19 cellular contexts compared by ENCODE assay signal in the genomic region with DNA sequence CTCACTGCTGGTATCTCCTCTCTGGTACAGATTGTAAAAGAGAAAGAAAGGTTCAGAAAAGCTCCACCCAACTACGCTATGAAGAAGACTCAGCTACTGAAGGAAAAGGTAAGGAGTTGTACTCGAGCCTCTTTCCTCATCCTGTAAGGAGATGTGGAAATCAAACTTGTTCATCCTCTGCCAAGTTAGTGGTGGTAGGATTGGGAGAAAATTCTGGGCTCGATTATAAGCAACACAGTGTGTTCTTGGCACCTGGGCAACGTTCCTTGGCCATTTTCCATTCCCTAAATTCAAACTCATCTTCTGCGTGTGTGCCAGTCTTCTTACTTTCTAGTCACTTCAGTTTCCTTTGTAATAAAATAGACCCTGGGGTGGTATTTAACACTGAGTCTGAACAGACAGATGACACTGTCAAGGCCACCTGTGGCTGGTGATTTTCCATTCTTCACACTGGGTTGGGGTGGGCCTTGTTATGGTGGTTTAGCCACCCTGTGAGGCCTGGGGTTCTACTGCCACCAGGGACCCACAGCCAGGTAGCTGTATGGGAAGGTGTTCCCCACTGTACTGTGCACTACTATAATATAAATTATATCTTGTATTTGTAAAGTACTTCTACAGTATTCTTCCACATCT. TPM values are rescaled to one million over a fixed set of nuclear protein-coding genes. Genes with fewer than 3 reads are reported as not detected.
DNase-seq lines count a peak whose midpoint lies in the region; ATAC-seq, FAIRE-seq and TF ChIP-seq lines count a peak whose summit lies in the region.
"Had no signal": no experiment of that assay in that cellular context is flagged by ENCODE, and none has a peak within 500 bp of the region (broad histone marks: within the 10 kb centered on the region; RNA-seq: fewer than 3 reads in every experiment).

No MANE protein-coding gene starts in this region.

- intact Hi-C loops in heart left ventricle (cut with DNase I): loop anchor here in 1 of 10 donors (10.0 kb wide), 1 partner anchor 338 kb away; no protein-coding TSS in a partner anchor
- intact Hi-C loops in Right ventricle myocardium superior (cut with DNase I): no loop called here

- DNase-seq in heart left ventricle (no peak), Right ventricle myocardium superior (no peak), adipocyte (ENCODE audit: low read depth) (peak; percentile 10), fibroblast of the aortic adventitia (ENCODE audit: low read depth) (peak; percentile 28), frontal cortex (ENCODE audit: low spot score in 2 of 2) (no peak), NOMO-1 (lab: John Stamatoyannopoulos, UW; ENCODE audit: unreplicated experiment in 2 of 2) (no peak)
- no peak for DNase-seq in stimulated activated effector memory CD8-positive, alpha-beta T cell treated with anti-CD3 and anti-CD28 coated beads, Interleukin-12 subunit alpha, Interleukin-12 subunit beta, amount 100 ng/mL, for 72 hours (ENCODE audit: low spot score in 2 of 2)
- DNase-seq: activated CD4-positive, alpha-beta T cell treated with anti-CD3 and anti-CD28 coated beads for 4 hours; activated CD8-positive, alpha-beta memory T cell treated with anti-CD3 and anti-CD28 coated beads, Interleukin-2, amount 50 U/mL, for 48 hours; activated naive CD4-positive, alpha-beta T cell; midbrain; NCI-H1694 treated with DMSO at 0.1 percent for 48 hours had no signal

- peaks cover 5% of the 10 kb centered on the region for H3K4me1 Mint-ChIP-seq in stimulated activated effector memory CD8-positive, alpha-beta T cell treated with anti-CD3 and anti-CD28 coated beads, Interleukin-12 subunit alpha, Interleukin-12 subunit beta, amount 100 ng/mL, for 72 hours
- H3K4me1 Mint-ChIP-seq: neural progenitor cell had no signal

- no peak overlapping the region for H3K9ac ChIP-seq in adipocyte (ENCODE audit: low read length)
- H3K9ac ChIP-seq: neural progenitor cell had no signal

- no peak for FAIRE-seq in frontal cortex (lab: Jason Lieb, UNC)
- FAIRE-seq: GM18507, urothelium cell line had no signal

- TF ChIP-seq CTCF in heart left ventricle (IDR thresholded peaks at IDR 0.05) (no peak), fibroblast of the aortic adventitia (IDR thresholded peaks at IDR 0.05; ENCODE audit: insufficient read depth, low read length) (no peak)

- H3K4me3 ChIP-seq in heart left ventricle (no peak overlapping the region), adipocyte (ENCODE audit: low read length) (no peak overlapping the region), fibroblast of the aortic adventitia (ENCODE audit: low read depth, low read length) (no peak overlapping the region)
- H3K4me3 ChIP-seq: neural progenitor cell, Peyer's patch had no signal

- no peaks in the 10 kb centered on the region for H3K9me3 ChIP-seq in heart left ventricle
- H3K9me3 ChIP-seq in adipocyte (ENCODE audit: control insufficient read depth, low read length): no peaks in the 10 kb centered on the region
- H3K9me3 ChIP-seq: Peyer's patch had no signal

- no peaks in the 10 kb centered on the region for H3K9me3 Mint-ChIP-seq in stimulated activated effector memory CD8-positive, alpha-beta T cell treated with anti-CD3 and anti-CD28 coated beads, Interleukin-12 subunit alpha, Interleukin-12 subunit beta, amount 100 ng/mL, for 72 hours
- H3K9me3 Mint-ChIP-seq: neural progenitor cell had no signal

- 75 to 88% (median 82%) methylated on average over 5 of the region's 5 CpGs for WGBS in heart left ventricle, 4 donors

- H3K27ac ChIP-seq in heart left ventricle: peak overlapping the region in 8 of 12 donors; percentile 5 to 69 (median 36)
- H3K27ac ChIP-seq: neural progenitor cell, Peyer's patch had no signal

- H3K27ac Mint-ChIP-seq in stimulated activated effector memory CD8-positive, alpha-beta T cell treated with anti-CD3 and anti-CD28 coated beads, Interleukin-12 subunit alpha, Interleukin-12 subunit beta, amount 100 ng/mL, for 72 hours: peak overlapping the region; percentile 36
- H3K27ac Mint-ChIP-seq: neural progenitor cell had no signal

- no peaks in the 10 kb centered on the region for H3K27me3 ChIP-seq in heart left ventricle
- H3K27me3 ChIP-seq in adipocyte (replicated peaks; ENCODE audit: control insufficient read depth, insufficient read depth, low read length): no peaks in the 10 kb centered on the region
- H3K27me3 ChIP-seq: brain microvascular endothelial cell, neural progenitor cell, Peyer's patch had no signal

- H3K4me3 Mint-ChIP-seq in stimulated activated effector memory CD8-positive, alpha-beta T cell treated with anti-CD3 and anti-CD28 coated beads, Interleukin-12 subunit alpha, Interleukin-12 subunit beta, amount 100 ng/mL, for 72 hours: no peak overlapping the region
- H3K4me3 Mint-ChIP-seq: neural progenitor cell had no signal

- H3K4me1 ChIP-seq in heart left ventricle (peaks cover 0 to 9% (median 0%) of the 10 kb centered on the region in 12 donors), adipocyte (ENCODE audit: control insufficient read depth, insufficient read depth, low read length) (peaks cover 20% of the 10 kb centered on the region)
- H3K4me1 ChIP-seq: neural progenitor cell had no signal

- H3K36me3 ChIP-seq in heart left ventricle: peaks cover 8 to 100% (median 98%) of the 10 kb centered on the region in 9 donors
- peaks cover 85% of the 10 kb centered on the region for H3K36me3 ChIP-seq in adipocyte (ENCODE audit: control insufficient read depth, insufficient read depth, low read length, severe bottlenecking)

- ATAC-seq in heart left ventricle (peak in 1 of 4 donors; percentile 5), Right ventricle myocardium superior (ENCODE audit: poor library complexity) (no peak), GM18517 (IDR thresholded peaks at IDR 0.05; ENCODE audit: unreplicated experiment) (no peak)
- no peak for ATAC-seq in stimulated activated effector memory CD8-positive, alpha-beta T cell treated with anti-CD3 and anti-CD28 coated beads, Interleukin-12 subunit alpha, Interleukin-12 subunit beta, amount 100 ng/mL, for 72 hours
- ATAC-seq: SK-N-SH treated with all-trans-retinoic acid at 6 μM for 48 hours had no signal

- TF ChIP-seq POLR2A in heart left ventricle (IDR thresholded peaks at IDR 0.05): no peak

- H3K36me3 Mint-ChIP-seq in stimulated activated effector memory CD8-positive, alpha-beta T cell treated with anti-CD3 and anti-CD28 coated beads, Interleukin-12 subunit alpha, Interleukin-12 subunit beta, amount 100 ng/mL, for 72 hours: peaks cover 98% of the 10 kb centered on the region

RNA-seq across cellular contexts. Expression of a gene that starts 17.1 kb away (rescaled TPM):
- total RNA-seq in heart left ventricle (10 to 100 TPM in 1 of 9 donors, 1 to 10 TPM in 6, under 1 TPM in 2; 0.80 to 12.5 (median 1.8) TPM), Right ventricle myocardium superior (2.6 TPM), fibroblast of the aortic adventitia (ENCODE audit: low replicate concordance) (1.4 and 1.8 TPM in 2 replicates), frontal cortex (1.6 TPM)
- polyA plus RNA-seq in heart left ventricle: 1 to 10 TPM; 6.0 to 6.7 TPM

RNA-seq across cellular contexts. Expression of a gene that starts 37.1 kb away (rescaled TPM):
- total RNA-seq in heart left ventricle (1 to 10 TPM in 1 of 9 donors, under 1 TPM in 8; 0.14 to 1.6 (median 0.37) TPM), Right ventricle myocardium superior (1.1 TPM), fibroblast of the aortic adventitia (ENCODE audit: low replicate concordance) (under 0.01 TPM in 1 of 2 replicates, not detected in the other), frontal cortex (not detected)
- under 1 TPM; 0.34 to 0.36 TPM for polyA plus RNA-seq in heart left ventricle

RNA-seq across cellular contexts. Expression of a gene that starts 59.6 kb away (rescaled TPM):
- 10 to 100 TPM; 19.1 to 33.3 (median 28.5) TPM for total RNA-seq in heart left ventricle
- 10 to 100 TPM; 16.5 to 16.6 TPM for polyA plus RNA-seq in heart left ventricle
- 22.7 TPM for total RNA-seq in Right ventricle myocardium superior
- 29.5 and 29.6 TPM in 2 replicates for total RNA-seq in fibroblast of the aortic adventitia (ENCODE audit: low replicate concordance)
- total RNA-seq in frontal cortex: 56.3 TPM

Comparison
In these comparisons a context has a peak if more than half of its experiments do, and no peak if none do; other contexts are left out.
1. DNase-seq: peak in adipocyte (single experiment) and fibroblast of the aortic adventitia (single experiment); none in heart left ventricle (0 of 5), Right ventricle myocardium superior (single experiment), stimulated activated effector memory CD8-positive, alpha-beta T cell treated with anti-CD3 and anti-CD28 coated beads, Interleukin-12 subunit alpha, Interleukin-12 subunit beta, amount 100 ng/mL, for 72 hours (0 of 2), frontal cortex (0 of 2) and NOMO-1 (0 of 2).